In genomic region chr14:105477659-105478623, GRCh38 we compare ENCODE assay signal across 8 cellular contexts.
DNase-seq lines count a peak whose midpoint lies in the region; ATAC-seq lines count a peak whose summit lies in the region.

No MANE protein-coding gene starts in this region.

- H3K4me3 Mint-ChIP-seq in stimulated activated memory B cell treated with anti-CD40 and anti-IgM and Interleukin-4, amounts not matched to agents 10 μg/mL and 1 μg/mL and 100 μg/mL, for 72 hours, result peak overlapping the region; percentile 29

- peaks cover 4% of the 10 kb centered on the region for H3K9me3 Mint-ChIP-seq in stimulated activated memory B cell treated with anti-CD40 and anti-IgM and Interleukin-4, amounts not matched to agents 10 μg/mL and 1 μg/mL and 100 μg/mL, for 72 hours

- peak overlapping the region; percentile 78 for H3K27ac Mint-ChIP-seq in stimulated activated memory B cell treated with anti-CD40 and anti-IgM and Interleukin-4, amounts not matched to agents 10 μg/mL and 1 μg/mL and 100 μg/mL, for 72 hours

- peaks cover 5% of the 10 kb centered on the region for H3K36me3 Mint-ChIP-seq in stimulated activated memory B cell treated with anti-CD40 and anti-IgM and Interleukin-4, amounts not matched to agents 10 μg/mL and 1 μg/mL and 100 μg/mL, for 72 hours

- peak; percentile 66 for DNase-seq in activated T-cell treated with anti-CD3 and anti-CD28 coated beads for 1 hour (ENCODE audit: low read depth)
- DNase-seq in activated T-cell treated with anti-CD3 and anti-CD28 coated beads, Interleukin-2, amount 50 U/mL, for 48 hours, result no peak
- DNase-seq in T-helper 1 cell, result peak in 4 of 5 donors; percentile 72 to 83 (median 80)
- DNase-seq in germinal center (ENCODE audit: low spot score), result peak; percentile 48
- no peak for DNase-seq in NCI-H526 treated with DMSO at 0.1 percent for 48 hours (lab: John Stamatoyannopoulos, UW)
- DNase-seq in NCI-H1694 treated with DMSO at 0.1 percent for 48 hours (lab: John Stamatoyannopoulos, UW), result no peak
- DNase-seq in HuH-7 (ENCODE audit: low spot score), result no peak

- peaks cover 9% of the 10 kb centered on the region for H3K27me3 Mint-ChIP-seq in stimulated activated memory B cell treated with anti-CD40 and anti-IgM and Interleukin-4, amounts not matched to agents 10 μg/mL and 1 μg/mL and 100 μg/mL, for 72 hours

- peaks cover 61% of the 10 kb centered on the region for H3K4me1 Mint-ChIP-seq in stimulated activated memory B cell treated with anti-CD40 and anti-IgM and Interleukin-4, amounts not matched to agents 10 μg/mL and 1 μg/mL and 100 μg/mL, for 72 hours

- peak; percentile 37 for ATAC-seq in stimulated activated memory B cell treated with anti-CD40 and anti-IgM and Interleukin-4, amounts not matched to agents 10 μg/mL and 1 μg/mL and 100 μg/mL, for 72 hours

Comparison
In these comparisons a context has a peak if more than half of its experiments do, and no peak if none do; other contexts are left out.
1. DNase-seq: peak in activated T-cell treated with anti-CD3 and anti-CD28 coated beads for 1 hour (single experiment), T-helper 1 cell (4 of 5) and germinal center (single experiment); none in activated T-cell treated with anti-CD3 and anti-CD28 coated beads, Interleukin-2, amount 50 U/mL, for 48 hours (0 of 2), NCI-H526 treated with DMSO at 0.1 percent for 48 hours (single experiment), NCI-H1694 treated with DMSO at 0.1 percent for 48 hours (single experiment) and HuH-7 (single experiment).